ENCODE assay signal across 26 cellular contexts in genomic region chr9:97357056-97357455, GRCh38. TPM values are rescaled to one million over a fixed set of nuclear protein-coding genes. Genes with fewer than 3 reads are reported as not detected.
DNase-seq lines count a peak whose midpoint lies in the region; FAIRE-seq and TF ChIP-seq lines count a peak whose summit lies in the region.
"Had no signal": no experiment of that assay in that cellular context is flagged by ENCODE, and none has a peak within 500 bp of the region (broad histone marks: within the 10 kb centered on the region; RNA-seq: fewer than 3 reads in every experiment).

No MANE protein-coding gene starts in this region.

- FAIRE-seq in HTR-8/SVneo (lab: Jason Lieb, UNC): no peak
- FAIRE-seq: A204.1, G401.6, GM12891, GM19239 had no signal

- no peak overlapping the region for H3K9ac ChIP-seq in trophoblast cell (ENCODE audit: low read length)
- no peak overlapping the region for H3K9ac ChIP-seq in mammary epithelial cell (ENCODE audit: insufficient read depth, low read length)
- H3K9ac ChIP-seq: BLaER1 had no signal

- no peak overlapping the region for H2BK120ac ChIP-seq in trophoblast cell (ENCODE audit: insufficient read depth, low read length, poor library complexity)

- no peak overlapping the region for H2BK12ac ChIP-seq in trophoblast cell (ENCODE audit: low read length)

- H4K8ac ChIP-seq in trophoblast cell (ENCODE audit: low read depth, low read length): no peak overlapping the region

- H3K14ac ChIP-seq in trophoblast cell (ENCODE audit: low read length): no peak overlapping the region

- H3K36me3 ChIP-seq in hepatocyte (replicated peaks; ENCODE audit: insufficient read depth, low read depth) (no peaks in the 10 kb centered on the region), trophoblast cell (ENCODE audit: control insufficient read depth in 1 of 2, insufficient read depth in 2 of 2, low read length in 2 of 2) (peaks cover 0 to 2% of the 10 kb centered on the region in 2 experiments), mammary epithelial cell (ENCODE audit: insufficient read depth, low read length) (no peaks in the 10 kb centered on the region), tibial artery (peaks cover 19 to 62% (median 20%) of the 10 kb centered on the region in 3 donors)
- H3K36me3 ChIP-seq: BE2C, BLaER1 had no signal

- intact Hi-C loops in mammary epithelial cell (cut with micrococcal nuclease): no loop called here
- intact Hi-C loops in tibial artery (cut with DNase I; ENCODE audit: low total_unique reads): no loop called here

- peak overlapping the region; percentile 16 for H2BK5ac ChIP-seq in trophoblast cell (ENCODE audit: low read depth, low read length, poor library complexity)

- BruUV-seq in mammary epithelial cell (replicated peaks; lab: Mats Ljungman, UMichigan): no TSS peak

- peaks cover 3% of the 10 kb centered on the region for H3K79me1 ChIP-seq in trophoblast cell (ENCODE audit: low read length)

- peak; percentile 3 for DNase-seq in G401 (ENCODE audit: low spot score)
- DNase-seq in hepatocyte (ENCODE audit: low spot score): no peak
- no peak for DNase-seq in trophoblast cell
- DNase-seq in activated naive CD4-positive, alpha-beta T cell (lab: John Stamatoyannopoulos, UW): no peak
- DNase-seq in mammary epithelial cell: no peak
- DNase-seq in tibial artery: no peak
- no peak for DNase-seq in HTR-8/SVneo (ENCODE audit: insufficient read length, low spot score)
- DNase-seq: ACHN; BE2C; C1 segment of cervical spinal cord; CD4-positive, alpha-beta memory T cell; CD4-positive, CD25-positive, alpha-beta regulatory T cell; CD8-positive, alpha-beta memory T cell; COR-L47; DMS 273 treated with DMSO at 0.1 percent for 48 hours; DMS53; DMS79; EL; GF-D8 had no signal

- H3K18ac ChIP-seq in trophoblast cell (ENCODE audit: low read length): no peak overlapping the region

- no peak overlapping the region for H2AK5ac ChIP-seq in trophoblast cell (ENCODE audit: low read length)

- dilution Hi-C loops in mammary epithelial cell (cut with HindIII; ENCODE audit: low sequenced_read_pairs): loop anchor here (5.0 kb wide), 1 partner anchor 40 kb away; no protein-coding TSS in a partner anchor

- TF ChIP-seq CTCF in VCaP (conservative IDR thresholded peaks at IDR 0.05) (no peak), hepatocyte (IDR thresholded peaks at IDR 0.05; ENCODE audit: poor library complexity) (no peak), mammary epithelial cell (conservative IDR thresholded peaks at IDR 0.05 in 1 of 2, IDR thresholded peaks at IDR 0.05 in 1 of 2; ENCODE audit: extremely low read depth in 1 of 2, insufficient read depth in 1 of 2, low read depth in 1 of 2, low read length in 2 of 2) (no peak), tibial artery (IDR thresholded peaks at IDR 0.05) (no peak)

- H3K79me2 ChIP-seq in hepatocyte (no peaks in the 10 kb centered on the region), trophoblast cell (ENCODE audit: control insufficient read depth, insufficient read depth, low read length, poor library complexity) (no peaks in the 10 kb centered on the region), mammary epithelial cell (ENCODE audit: insufficient read depth, low read length) (no peaks in the 10 kb centered on the region)

- in situ Hi-C loops in G401 (cut with HindIII; ENCODE audit: low sequenced_read_pairs): no loop called here
- in situ Hi-C loops in mammary epithelial cell (cut with MboI; ENCODE audit: low sequenced_read_pairs in 2 of 2): no loop called here

- no peaks in the 10 kb centered on the region for H3K9me2 ChIP-seq in hepatocyte (replicated peaks; ENCODE audit: insufficient read depth)

- 77% methylated on average over 5 of the region's 5 CpGs for WGBS in hepatocyte (ENCODE audit: low lambda C conversion rate, missing lambda C conversion rate)
- no CpG with 5 or more reads among the region's 5 CpGs for WGBS in trophoblast cell (ENCODE audit: extremely low coverage, insufficient coverage, insufficient read length)
- 67% methylated on average over 5 of the region's 5 CpGs for WGBS in mammary epithelial cell (ENCODE audit: low coverage, missing lambda C conversion rate)

- no peak overlapping the region for H3K4ac ChIP-seq in trophoblast cell (ENCODE audit: low read depth, low read length)

- H3K27me3 ChIP-seq in hepatocyte (no peaks in the 10 kb centered on the region), trophoblast cell (ENCODE audit: insufficient read depth, low read length) (no peaks in the 10 kb centered on the region), mammary epithelial cell (ENCODE audit: insufficient read depth, low read length) (no peaks in the 10 kb centered on the region), tibial artery (no peaks in the 10 kb centered on the region)
- H3K27me3 ChIP-seq: BLaER1 had no signal

- H4K91ac ChIP-seq in trophoblast cell (ENCODE audit: low read depth, low read length): no peak overlapping the region

- no peak overlapping the region for H4K12ac ChIP-seq in trophoblast cell (ENCODE audit: low read depth, low read length)

- no peak overlapping the region for H3K4me3 ChIP-seq in hepatocyte
- H3K4me3 ChIP-seq in trophoblast cell (ENCODE audit: low read depth, low read length): no peak overlapping the region
- H3K4me3 ChIP-seq in mammary epithelial cell (replicated peaks in 1 of 3; ENCODE audit: insufficient read depth in 1 of 3, low read depth in 2 of 3, low read length in 3 of 3): no peak overlapping the region
- no peak overlapping the region for H3K4me3 ChIP-seq in tibial artery
- H3K4me3 ChIP-seq: BLaER1 had no signal

- H3K4me1 ChIP-seq in hepatocyte (ENCODE audit: insufficient read depth) (peaks cover 5% of the 10 kb centered on the region), trophoblast cell (ENCODE audit: control insufficient read depth in 1 of 2, insufficient read depth in 2 of 2, low read length in 2 of 2) (no peaks in the 10 kb centered on the region), mammary epithelial cell (ENCODE audit: insufficient read depth, low read length) (no peaks in the 10 kb centered on the region), tibial artery (no peaks in the 10 kb centered on the region)
- H3K4me1 ChIP-seq: BE2C had no signal

- peak overlapping the region; percentile 65 for H3K27ac ChIP-seq in VCaP
- H3K27ac ChIP-seq in hepatocyte: peak overlapping the region; percentile 35
- no peak overlapping the region for H3K27ac ChIP-seq in trophoblast cell (ENCODE audit: low read depth, low read length)
- H3K27ac ChIP-seq in mammary epithelial cell (ENCODE audit: insufficient read depth, low read depth, low read length): no peak overlapping the region
- H3K27ac ChIP-seq in tibial artery: no peak overlapping the region
- H3K27ac ChIP-seq: 22Rv1, BLaER1 had no signal

- H2AFZ ChIP-seq in hepatocyte: no peak overlapping the region
- H2AFZ ChIP-seq in trophoblast cell (ENCODE audit: insufficient read depth, low read length, poor library complexity): no peak overlapping the region
- no peak overlapping the region for H2AFZ ChIP-seq in mammary epithelial cell (ENCODE audit: low read depth, low read length)

- CTCF ChIA-PET in mammary epithelial cell (lab: Charles Lee; ENCODE audit: low non-redundant PET): no interaction called here

- no peak overlapping the region for H3K4me2 ChIP-seq in hepatocyte
- H3K4me2 ChIP-seq in trophoblast cell (ENCODE audit: low read length): no peak overlapping the region
- H3K4me2 ChIP-seq in mammary epithelial cell (ENCODE audit: insufficient read depth, low read depth, low read length): no peak overlapping the region

- H3K9me3 ChIP-seq in hepatocyte (ENCODE audit: low read depth) (no peaks in the 10 kb centered on the region), trophoblast cell (ENCODE audit: insufficient read depth, low read depth, low read length) (peaks cover under 1% of the 10 kb centered on the region), mammary epithelial cell (replicated peaks; ENCODE audit: insufficient read depth, low read length) (no peaks in the 10 kb centered on the region), tibial artery (no peaks in the 10 kb centered on the region)
- H3K9me3 ChIP-seq: BE2C, BLaER1 had no signal

- H4K20me1 ChIP-seq in hepatocyte (ENCODE audit: insufficient read depth, poor library complexity, severe bottlenecking) (no peaks in the 10 kb centered on the region), mammary epithelial cell (ENCODE audit: insufficient read depth, low read length) (no peaks in the 10 kb centered on the region)
- H4K20me1 ChIP-seq: BLaER1 had no signal

- no peak overlapping the region for H3K23ac ChIP-seq in trophoblast cell (ENCODE audit: low read length)

RNA-seq across cellular contexts. Expression of gene CCDC180, which starts 49.6 kb away (rescaled TPM):
- total RNA-seq in G401 (2014; rRNA removed; shearing (Covaris generic)): 2.4 and 6.2 TPM in 2 replicates
- total RNA-seq in hepatocyte: 0.57 and 2.3 TPM in 2 replicates
- 0.83 and 1.3 TPM in 2 replicates for polyA plus RNA-seq in hepatocyte
- 1.2 and 1.7 TPM in 2 replicates for polyA plus RNA-seq in trophoblast cell (2013)
- 1 to 10 TPM in 1 of 2 donors, under 1 TPM in 1; 0.96 to 1.3 TPM for total RNA-seq in mammary epithelial cell
- polyA plus RNA-seq in mammary epithelial cell: 0.17 TPM
- polyA minus RNA-seq in mammary epithelial cell: 0.72 TPM

RNA-seq across cellular contexts. Expression of gene TDRD7, which starts 54.8 kb away (rescaled TPM):
- 0.20 and 0.43 TPM in 2 replicates for total RNA-seq in G401 (2014; rRNA removed; shearing (Covaris generic))
- total RNA-seq in hepatocyte (16.1 and 18.2 TPM in 2 replicates), mammary epithelial cell (1 to 10 TPM; 8.5 to 8.9 TPM)
- polyA plus RNA-seq in hepatocyte (9.2 and 10.4 TPM in 2 replicates), mammary epithelial cell (5.7 TPM)
- polyA plus RNA-seq in trophoblast cell (2013): 3.1 and 3.3 TPM in 2 replicates
- 16.4 TPM for polyA minus RNA-seq in mammary epithelial cell

Comparison
In these comparisons a context has a peak if more than half of its experiments do, and no peak if none do; other contexts are left out.
1. H3K27ac ChIP-seq: peak in VCaP (single experiment) and hepatocyte (single experiment); none in trophoblast cell (single experiment), mammary epithelial cell (single experiment) and tibial artery (0 of 2).